8 cellular contexts compared by ENCODE assay signal in genomic region chr9:126613656-126614055, GRCh38. TPM values are rescaled to one million over a fixed set of nuclear protein-coding genes. Genes with fewer than 3 reads are reported as not detected.
DNase-seq lines count a peak whose midpoint lies in the region; ATAC-seq, FAIRE-seq and TF ChIP-seq lines count a peak whose summit lies in the region.

Gene LMX1B, plus strand, starts transcription at chr9:126613928. Its CDS starts 522 bp downstream, at chr9:126614450.

- ATAC-seq in HG03097 (IDR thresholded peaks at IDR 0.05; ENCODE audit: low FRiP score, unreplicated experiment) (no peak), HG02759 (IDR thresholded peaks at IDR 0.05; ENCODE audit: unreplicated experiment) (no peak), HG02571 (IDR thresholded peaks at IDR 0.05; ENCODE audit: unreplicated experiment) (no peak)

- H3K79me2 ChIP-seq in H1 (ENCODE audit: control insufficient read depth in 1 of 2, insufficient read depth in 2 of 2, low read length in 2 of 2), result no peaks in the 10 kb centered on the region
- H3K79me2 ChIP-seq in osteoblast (ENCODE audit: insufficient read depth, low read length), result no peaks in the 10 kb centered on the region

- no peak within 1 kb of the TSS for H2BK120ac ChIP-seq in H1 (replicated peaks; ENCODE audit: low read depth, low read length)

- H3K9ac ChIP-seq in H1 (replicated peaks in 1 of 4; ENCODE audit: extremely low read depth in 1 of 4, low read depth in 3 of 4, low read length in 3 of 4), result no peak within 1 kb of the TSS

- peaks cover 12% of the 10 kb centered on the region; the same call in 1 of the 2 replicates for H3K23me2 ChIP-seq in H1 (ENCODE audit: low read depth, low read length)

- peaks cover 20 to 68% (median 43%) of the 10 kb centered on the region in 4 experiments for H3K4me1 ChIP-seq in H1 (replicated peaks in 1 of 4; ENCODE audit: control insufficient read depth in 3 of 4, insufficient read depth in 4 of 4, low read length in 3 of 4)
- H3K4me1 ChIP-seq in osteoblast (ENCODE audit: insufficient read depth, low read length), result no peaks in the 10 kb centered on the region

- peak within 1 kb of the TSS; percentile 83 for H3K18ac ChIP-seq in H1 (ENCODE audit: extremely low read depth, low read length)

- peak within 1 kb of the TSS; percentile 68 to 86 for H3K4me2 ChIP-seq in H1 (ENCODE audit: insufficient read depth in 1 of 2, low read depth in 2 of 2, low read length in 2 of 2)
- no peak within 1 kb of the TSS for H3K4me2 ChIP-seq in osteoblast (ENCODE audit: insufficient read depth, low read length)

- no peak for FAIRE-seq in H1 (lab: Jason Lieb, UNC)

- peak within 1 kb of the TSS; percentile 28 to 63 (median 36) for H3K4me3 ChIP-seq in H1 (ENCODE audit: extremely low read depth in 1 of 4, insufficient read depth in 2 of 4, low read depth in 3 of 4, low read length in 4 of 4)
- no peak within 1 kb of the TSS for H3K4me3 ChIP-seq in osteoblast (ENCODE audit: insufficient read depth, low read length)

- no peak within 1 kb of the TSS for H2BK15ac ChIP-seq in H1 (ENCODE audit: low read length)

- H3K27me3 ChIP-seq in H1 (replicated peaks in 1 of 4; ENCODE audit: control insufficient read depth in 3 of 4, extremely low read depth in 1 of 4, insufficient read depth in 3 of 4, low read length in 3 of 4), result peaks cover 91 to 96% (median 96%) of the 10 kb centered on the region in 4 experiments; a peak in 6 of 7 replicates
- peaks cover 70% of the 10 kb centered on the region for H3K27me3 ChIP-seq in osteoblast (ENCODE audit: insufficient read depth, low read length)

- H3K23ac ChIP-seq in H1 (ENCODE audit: insufficient read length), result no peak within 1 kb of the TSS

- H3K9me3 ChIP-seq in H1 (ENCODE audit: insufficient read depth in 2 of 2, low read depth in 1 of 2, low read length in 1 of 2) (no peaks in the 10 kb centered on the region), osteoblast (ENCODE audit: low read depth, low read length) (no peaks in the 10 kb centered on the region)

- POLR2A ChIA-PET in H1 (lab: Charles Lee; ENCODE audit: partially characterized antibody), result interaction anchor here (1.2 to 2.6 kb wide), 3 partner anchors 10 to 19 kb away, joined by 3 to 14 read pairs (median 4); no protein-coding TSS in a partner anchor

- H3K4ac ChIP-seq in H1 (replicated peaks; ENCODE audit: insufficient read length, low read depth, low read length), result no peak within 1 kb of the TSS

- DNase-seq in EH (ENCODE audit: low read depth) (peak; percentile 50), NCI-H2196 treated with DMSO at 0.1 percent for 48 hours (lab: John Stamatoyannopoulos, UW; ENCODE audit: unreplicated experiment) (peak; percentile 28), H1 (ENCODE audit: low read depth in 1 of 2, low spot score in 2 of 2) (peak in 1 of 2 experiments; percentile 73), osteoblast (ENCODE audit: insufficient read length, low spot score, missing footprints) (peak; percentile 97), amniotic stem cell (lab: John Stamatoyannopoulos, UW) (no peak)

- H2AFZ ChIP-seq in H1 (ENCODE audit: low read length) (no peak within 1 kb of the TSS), osteoblast (ENCODE audit: low read length) (no peak within 1 kb of the TSS)

- peak within 1 kb of the TSS; percentile 52; the same call in 1 of the 2 replicates for H4K8ac ChIP-seq in H1 (ENCODE audit: extremely low read depth, insufficient read depth, low read length)

- CTCF ChIA-PET in H1 (lab: Charles Lee; ENCODE audit: partially characterized antibody), result interaction anchor here (1.0 to 2.2 kb wide), 6 partner anchors 9 to 167 kb away, joined by 3 to 15 read pairs (median 4); no protein-coding TSS in a partner anchor

- no peak within 1 kb of the TSS for H4K5ac ChIP-seq in H1 (ENCODE audit: insufficient read length, low read depth, low read length)

- TF ChIP-seq POLR2A in H1 (IDR thresholded peaks at IDR 0.05; ENCODE audit: control extremely low read depth in 1 of 2, low read depth in 2 of 2, low read length in 2 of 2), result no peak

- H2BK12ac ChIP-seq in H1 (ENCODE audit: low read depth, low read length), result peak within 1 kb of the TSS; percentile 97; the same call in 1 of the 2 replicates

- H2BK20ac ChIP-seq in H1 (ENCODE audit: low read length), result peak within 1 kb of the TSS; percentile 48; the same call in 1 of the 2 replicates

- H3K79me1 ChIP-seq in H1 (ENCODE audit: low read depth, low read length), result no peaks in the 10 kb centered on the region

- H4K20me1 ChIP-seq in H1 (replicated peaks in 1 of 2; ENCODE audit: control insufficient read depth in 1 of 2, insufficient read depth in 2 of 2, low read length in 2 of 2) (peaks cover 11 to 19% of the 10 kb centered on the region in 2 experiments), osteoblast (ENCODE audit: insufficient read depth, low read length) (peaks cover 4% of the 10 kb centered on the region)

- H3K56ac ChIP-seq in H1 (replicated peaks; ENCODE audit: insufficient read length, low read depth, low read length), result no peak within 1 kb of the TSS

- no peak for TF ChIP-seq RAD21 in H1 (IDR thresholded peaks at IDR 0.05 in 1 of 2, conservative IDR thresholded peaks at IDR 0.05 in 1 of 2; ENCODE audit: low read depth in 2 of 2, low read length in 2 of 2)

- H3K36me3 ChIP-seq in H1 (ENCODE audit: control insufficient read depth in 2 of 4, insufficient read depth in 4 of 4, low read length in 3 of 4) (peaks cover 0 to 10% (median 0%) of the 10 kb centered on the region in 4 experiments; a peak in 1 of 8 replicates), osteoblast (ENCODE audit: insufficient read depth, low read length) (no peaks in the 10 kb centered on the region)

- H4K91ac ChIP-seq in H1 (replicated peaks; ENCODE audit: insufficient read length, low read length), result no peak within 1 kb of the TSS

- no peak within 1 kb of the TSS for H2AK5ac ChIP-seq in H1 (ENCODE audit: low read depth, low read length)

- WGBS in H1 (ENCODE audit: extremely low coverage in 1 of 2, insufficient coverage in 1 of 2, insufficient read length in 1 of 2, insufficient replicate concordance in 2 of 2, low coverage in 1 of 2, low lambda C conversion rate in 2 of 2, missing lambda C conversion rate in 1 of 2), 2 experiments, result 2% methylated on average over 7 of the region's 59 CpGs; no CpG with 5 or more reads in 1 of the 2 experiments

- TF ChIP-seq CTCF in H1 (IDR thresholded peaks at IDR 0.05; ENCODE audit: control extremely low read depth in 1 of 3, insufficient read depth in 1 of 3, low read depth in 1 of 3, low read length in 3 of 3), result no peak
- no peak for TF ChIP-seq CTCF in osteoblast (IDR thresholded peaks at IDR 0.05; ENCODE audit: extremely low read depth, low read depth, low read length)

- TF ChIP-seq EP300 in H1 (IDR thresholded peaks at IDR 0.05; ENCODE audit: borderline replicate concordance in 1 of 2, low read depth in 2 of 2, low read length in 2 of 2), result peak in 1 of 2 experiments; percentile 61; a peak in 1 of 3 replicates

- H3K27ac ChIP-seq in H1 (ENCODE audit: low read depth, low read length) (no peak within 1 kb of the TSS), osteoblast (ENCODE audit: low read depth, low read length) (no peak within 1 kb of the TSS)

- H2BK5ac ChIP-seq in H1 (ENCODE audit: low read depth, low read length), result no peak within 1 kb of the TSS; the same call in 1 of the 2 replicates

- no peak within 1 kb of the TSS for H3K14ac ChIP-seq in H1 (ENCODE audit: insufficient read length)

TF ChIP-seq in H1, 55 proteins besides CTCF, POLR2A, EP300 and RAD21:
- TF ChIP-seq CHD2 (IDR thresholded peaks at IDR 0.05; ENCODE audit: low read length) (peak; percentile 90), CREB1 (IDR thresholded peaks at IDR 0.05) (peak; percentile 56; the same call in 1 of the 2 replicates), TCF12 (IDR thresholded peaks at IDR 0.05; ENCODE audit: low read depth, low read length) (0 out of 2 replicates have a peak, but pooled peaks have one; percentile 42), RBBP5 (IDR thresholded peaks at IDR 0.05; ENCODE audit: borderline replicate concordance, low read depth, low read length) (no peak), MAX (IDR thresholded peaks at IDR 0.05) (peak; percentile 22; the same call in 1 of the 2 replicates), SIN3A (conservative IDR thresholded peaks at IDR 0.05 in 1 of 2, IDR thresholded peaks at IDR 0.05 in 1 of 2; ENCODE audit: low read depth in 1 of 2, low read length in 2 of 2) (0 out of 4 replicates have a peak, but pooled peaks of 1 of the 2 experiments have one; percentile 58)
- TF ChIP-seq, protein P1, sequence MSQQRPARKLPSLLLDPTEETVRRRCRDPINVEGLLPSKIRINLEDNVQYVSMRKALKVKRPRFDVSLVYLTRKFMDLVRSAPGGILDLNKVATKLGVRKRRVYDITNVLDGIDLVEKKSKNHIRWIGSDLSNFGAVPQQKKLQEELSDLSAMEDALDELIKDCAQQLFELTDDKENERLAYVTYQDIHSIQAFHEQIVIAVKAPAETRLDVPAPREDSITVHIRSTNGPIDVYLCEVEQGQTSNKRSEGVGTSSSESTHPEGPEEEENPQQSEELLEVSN (IDR thresholded peaks at IDR 0.05), result no peak

RNA-seq across cellular contexts. Expression of gene LMX1B, which starts in this region (rescaled TPM):
- total RNA-seq in H1 (2021; fragmentation: NEBNext Ultra II Directional; extraction: Animal tissue kit (Norgen Biotek cat#: 25700)), result 0.37 and 0.52 TPM in 2 replicates
- 0.09 and 0.17 TPM in 2 replicates for polyA plus RNA-seq in H1 (2011; rRNA removed)
- polyA plus RNA-seq in H1 (2011; cell fraction: cytosol; rRNA removed), result 0.17 TPM
- 0.24 TPM for polyA plus RNA-seq in H1 (2011; cell fraction: nucleus; rRNA removed)
- 0.17 to 0.24 TPM (median 0.20 TPM) in 4 replicates for polyA plus RNA-seq in H1 (2012, experiment 1 of 2)
- polyA plus RNA-seq in H1 (2012, experiment 2 of 2), result 0.16 TPM
- 0.18 TPM for polyA plus RNA-seq in H1 (2013, experiment 1 of 2)
- polyA plus RNA-seq in H1 (2013, experiment 2 of 2), result 0.22 TPM
- polyA minus RNA-seq in H1 (2011; rRNA and poly(A)+ RNA removed), result 0.07 and 0.16 TPM in 2 replicates
- 0.44 TPM for polyA minus RNA-seq in H1 (2011; cell fraction: cytosol; rRNA and poly(A)+ RNA removed)
- 0.10 TPM for polyA minus RNA-seq in H1 (2011; cell fraction: nucleus; rRNA and poly(A)+ RNA removed)
- under 0.01 TPM in 2 replicates for total RNA-seq in osteoblast

Comparison
In these comparisons a context has a peak if more than half of its experiments do, and no peak if none do; other contexts are left out.
1. Peak in DNase-seq in osteoblast; RNA of the gene not detected or under 1 TPM.